1 cellular context compared by ENCODE assay signal in the genomic region with DNA sequence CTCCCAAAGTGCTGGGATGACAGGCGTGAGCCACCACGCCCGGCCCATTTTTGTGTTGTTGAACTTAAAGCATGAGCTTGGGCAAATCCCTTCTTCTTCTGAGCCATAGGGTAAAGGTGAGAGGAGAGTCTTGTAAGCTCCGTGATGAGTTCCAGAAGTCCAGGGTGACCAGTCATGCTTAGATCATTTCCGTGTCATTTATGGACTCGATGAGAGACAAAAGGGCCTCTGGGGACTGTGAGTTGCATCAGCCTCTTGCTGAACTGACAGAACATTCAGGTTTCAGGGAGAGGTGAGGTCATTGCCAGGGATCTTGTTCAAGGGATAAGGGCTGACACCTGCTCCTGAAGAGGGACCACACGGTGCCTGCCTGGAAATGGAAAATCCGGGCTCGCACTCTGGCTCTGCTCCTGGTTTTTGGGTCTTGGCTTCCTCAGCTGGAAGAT.
TF ChIP-seq lines count a peak whose summit lies in the region.

No MANE protein-coding gene starts in this region.

TF ChIP-seq in HepG2, 621 proteins besides CTCF, POLR2A, EP300 and RAD21 (continued from another document):
- TF ChIP-seq, protein P1, sequence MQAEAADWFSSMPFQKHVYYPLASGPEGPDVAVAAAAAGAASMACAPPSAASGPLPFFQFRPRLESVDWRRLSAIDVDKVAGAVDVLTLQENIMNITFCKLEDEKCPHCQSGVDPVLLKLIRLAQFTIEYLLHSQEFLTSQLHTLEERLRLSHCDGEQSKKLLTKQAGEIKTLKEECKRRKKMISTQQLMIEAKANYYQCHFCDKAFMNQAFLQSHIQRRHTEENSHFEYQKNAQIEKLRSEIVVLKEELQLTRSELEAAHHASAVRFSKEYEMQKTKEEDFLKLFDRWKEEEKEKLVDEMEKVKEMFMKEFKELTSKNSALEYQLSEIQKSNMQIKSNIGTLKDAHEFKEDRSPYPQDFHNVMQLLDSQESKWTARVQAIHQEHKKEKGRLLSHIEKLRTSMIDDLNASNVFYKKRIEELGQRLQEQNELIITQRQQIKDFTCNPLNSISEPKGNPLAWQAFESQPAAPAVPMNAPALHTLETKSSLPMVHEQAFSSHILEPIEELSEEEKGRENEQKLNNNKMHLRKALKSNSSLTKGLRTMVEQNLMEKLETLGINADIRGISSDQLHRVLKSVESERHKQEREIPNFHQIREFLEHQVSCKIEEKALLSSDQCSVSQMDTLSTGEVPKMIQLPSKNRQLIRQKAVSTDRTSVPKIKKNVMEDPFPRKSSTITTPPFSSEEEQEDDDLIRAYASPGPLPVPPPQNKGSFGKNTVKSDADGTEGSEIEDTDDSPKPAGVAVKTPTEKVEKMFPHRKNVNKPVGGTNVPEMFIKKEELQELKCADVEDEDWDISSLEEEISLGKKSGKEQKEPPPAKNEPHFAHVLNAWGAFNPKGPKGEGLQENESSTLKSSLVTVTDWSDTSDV (CRISPR knock-in tag; IDR thresholded peaks at IDR 0.05): no peak
- TF ChIP-seq HDAC1 (CRISPR knock-in tag; IDR thresholded peaks at IDR 0.05) (no peak), ZNF766 (CRISPR knock-in tag; IDR thresholded peaks at IDR 0.05; ENCODE audit: borderline replicate concordance) (no peak), SP1 (IDR thresholded peaks at IDR 0.05) (no peak), SP1 (CRISPR knock-in tag; IDR thresholded peaks at IDR 0.05) (no peak), ZNF768 (CRISPR knock-in tag; IDR thresholded peaks at IDR 0.05) (no peak), SIX4 (CRISPR knock-in tag; IDR thresholded peaks at IDR 0.05) (no peak), TCF12 (IDR thresholded peaks at IDR 0.05) (no peak), TCF12 (CRISPR knock-in tag; IDR thresholded peaks at IDR 0.05) (no peak), ZNF746 (CRISPR knock-in tag; IDR thresholded peaks at IDR 0.05) (no peak), ZMYM2 (CRISPR knock-in tag; IDR thresholded peaks at IDR 0.05) (no peak), ZNF510 (CRISPR knock-in tag; IDR thresholded peaks at IDR 0.05; ENCODE audit: low read depth) (no peak)
- TF ChIP-seq, protein P2, sequence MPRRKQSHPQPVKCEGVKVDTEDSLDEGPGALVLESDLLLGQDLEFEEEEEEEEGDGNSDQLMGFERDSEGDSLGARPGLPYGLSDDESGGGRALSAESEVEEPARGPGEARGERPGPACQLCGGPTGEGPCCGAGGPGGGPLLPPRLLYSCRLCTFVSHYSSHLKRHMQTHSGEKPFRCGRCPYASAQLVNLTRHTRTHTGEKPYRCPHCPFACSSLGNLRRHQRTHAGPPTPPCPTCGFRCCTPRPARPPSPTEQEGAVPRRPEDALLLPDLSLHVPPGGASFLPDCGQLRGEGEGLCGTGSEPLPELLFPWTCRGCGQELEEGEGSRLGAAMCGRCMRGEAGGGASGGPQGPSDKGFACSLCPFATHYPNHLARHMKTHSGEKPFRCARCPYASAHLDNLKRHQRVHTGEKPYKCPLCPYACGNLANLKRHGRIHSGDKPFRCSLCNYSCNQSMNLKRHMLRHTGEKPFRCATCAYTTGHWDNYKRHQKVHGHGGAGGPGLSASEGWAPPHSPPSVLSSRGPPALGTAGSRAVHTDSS (CRISPR knock-in tag; conservative IDR thresholded peaks at IDR 0.05): no peak
- TF ChIP-seq, protein P3, sequence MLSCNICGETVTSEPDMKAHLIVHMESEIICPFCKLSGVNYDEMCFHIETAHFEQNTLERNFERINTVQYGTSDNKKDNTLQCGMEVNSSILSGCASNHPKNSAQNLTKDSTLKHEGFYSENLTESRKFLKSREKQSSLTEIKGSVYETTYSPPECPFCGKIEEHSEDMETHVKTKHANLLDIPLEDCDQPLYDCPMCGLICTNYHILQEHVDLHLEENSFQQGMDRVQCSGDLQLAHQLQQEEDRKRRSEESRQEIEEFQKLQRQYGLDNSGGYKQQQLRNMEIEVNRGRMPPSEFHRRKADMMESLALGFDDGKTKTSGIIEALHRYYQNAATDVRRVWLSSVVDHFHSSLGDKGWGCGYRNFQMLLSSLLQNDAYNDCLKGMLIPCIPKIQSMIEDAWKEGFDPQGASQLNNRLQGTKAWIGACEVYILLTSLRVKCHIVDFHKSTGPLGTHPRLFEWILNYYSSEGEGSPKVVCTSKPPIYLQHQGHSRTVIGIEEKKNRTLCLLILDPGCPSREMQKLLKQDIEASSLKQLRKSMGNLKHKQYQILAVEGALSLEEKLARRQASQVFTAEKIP (CRISPR knock-in tag; IDR thresholded peaks at IDR 0.05; ENCODE audit: borderline replicate concordance): no peak
- TF ChIP-seq, protein P4, sequence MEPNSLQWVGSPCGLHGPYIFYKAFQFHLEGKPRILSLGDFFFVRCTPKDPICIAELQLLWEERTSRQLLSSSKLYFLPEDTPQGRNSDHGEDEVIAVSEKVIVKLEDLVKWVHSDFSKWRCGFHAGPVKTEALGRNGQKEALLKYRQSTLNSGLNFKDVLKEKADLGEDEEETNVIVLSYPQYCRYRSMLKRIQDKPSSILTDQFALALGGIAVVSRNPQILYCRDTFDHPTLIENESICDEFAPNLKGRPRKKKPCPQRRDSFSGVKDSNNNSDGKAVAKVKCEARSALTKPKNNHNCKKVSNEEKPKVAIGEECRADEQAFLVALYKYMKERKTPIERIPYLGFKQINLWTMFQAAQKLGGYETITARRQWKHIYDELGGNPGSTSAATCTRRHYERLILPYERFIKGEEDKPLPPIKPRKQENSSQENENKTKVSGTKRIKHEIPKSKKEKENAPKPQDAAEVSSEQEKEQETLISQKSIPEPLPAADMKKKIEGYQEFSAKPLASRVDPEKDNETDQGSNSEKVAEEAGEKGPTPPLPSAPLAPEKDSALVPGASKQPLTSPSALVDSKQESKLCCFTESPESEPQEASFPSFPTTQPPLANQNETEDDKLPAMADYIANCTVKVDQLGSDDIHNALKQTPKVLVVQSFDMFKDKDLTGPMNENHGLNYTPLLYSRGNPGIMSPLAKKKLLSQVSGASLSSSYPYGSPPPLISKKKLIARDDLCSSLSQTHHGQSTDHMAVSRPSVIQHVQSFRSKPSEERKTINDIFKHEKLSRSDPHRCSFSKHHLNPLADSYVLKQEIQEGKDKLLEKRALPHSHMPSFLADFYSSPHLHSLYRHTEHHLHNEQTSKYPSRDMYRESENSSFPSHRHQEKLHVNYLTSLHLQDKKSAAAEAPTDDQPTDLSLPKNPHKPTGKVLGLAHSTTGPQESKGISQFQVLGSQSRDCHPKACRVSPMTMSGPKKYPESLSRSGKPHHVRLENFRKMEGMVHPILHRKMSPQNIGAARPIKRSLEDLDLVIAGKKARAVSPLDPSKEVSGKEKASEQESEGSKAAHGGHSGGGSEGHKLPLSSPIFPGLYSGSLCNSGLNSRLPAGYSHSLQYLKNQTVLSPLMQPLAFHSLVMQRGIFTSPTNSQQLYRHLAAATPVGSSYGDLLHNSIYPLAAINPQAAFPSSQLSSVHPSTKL (CRISPR knock-in tag; IDR thresholded peaks at IDR 0.05): peak; percentile 65
- TF ChIP-seq, protein P5, sequence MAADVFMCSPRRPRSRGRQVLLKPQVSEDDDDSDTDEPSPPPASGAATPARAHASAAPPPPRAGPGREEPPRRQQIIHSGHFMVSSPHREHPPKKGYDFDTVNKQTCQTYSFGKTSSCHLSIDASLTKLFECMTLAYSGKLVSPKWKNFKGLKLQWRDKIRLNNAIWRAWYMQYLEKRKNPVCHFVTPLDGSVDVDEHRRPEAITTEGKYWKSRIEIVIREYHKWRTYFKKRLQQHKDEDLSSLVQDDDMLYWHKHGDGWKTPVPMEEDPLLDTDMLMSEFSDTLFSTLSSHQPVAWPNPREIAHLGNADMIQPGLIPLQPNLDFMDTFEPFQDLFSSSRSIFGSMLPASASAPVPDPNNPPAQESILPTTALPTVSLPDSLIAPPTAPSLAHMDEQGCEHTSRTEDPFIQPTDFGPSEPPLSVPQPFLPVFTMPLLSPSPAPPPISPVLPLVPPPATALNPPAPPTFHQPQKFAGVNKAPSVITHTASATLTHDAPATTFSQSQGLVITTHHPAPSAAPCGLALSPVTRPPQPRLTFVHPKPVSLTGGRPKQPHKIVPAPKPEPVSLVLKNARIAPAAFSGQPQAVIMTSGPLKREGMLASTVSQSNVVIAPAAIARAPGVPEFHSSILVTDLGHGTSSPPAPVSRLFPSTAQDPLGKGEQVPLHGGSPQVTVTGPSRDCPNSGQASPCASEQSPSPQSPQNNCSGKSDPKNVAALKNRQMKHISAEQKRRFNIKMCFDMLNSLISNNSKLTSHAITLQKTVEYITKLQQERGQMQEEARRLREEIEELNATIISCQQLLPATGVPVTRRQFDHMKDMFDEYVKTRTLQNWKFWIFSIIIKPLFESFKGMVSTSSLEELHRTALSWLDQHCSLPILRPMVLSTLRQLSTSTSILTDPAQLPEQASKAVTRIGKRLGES (CRISPR knock-in tag; IDR thresholded peaks at IDR 0.05; ENCODE audit: borderline replicate concordance): no peak
- TF ChIP-seq, protein P6, sequence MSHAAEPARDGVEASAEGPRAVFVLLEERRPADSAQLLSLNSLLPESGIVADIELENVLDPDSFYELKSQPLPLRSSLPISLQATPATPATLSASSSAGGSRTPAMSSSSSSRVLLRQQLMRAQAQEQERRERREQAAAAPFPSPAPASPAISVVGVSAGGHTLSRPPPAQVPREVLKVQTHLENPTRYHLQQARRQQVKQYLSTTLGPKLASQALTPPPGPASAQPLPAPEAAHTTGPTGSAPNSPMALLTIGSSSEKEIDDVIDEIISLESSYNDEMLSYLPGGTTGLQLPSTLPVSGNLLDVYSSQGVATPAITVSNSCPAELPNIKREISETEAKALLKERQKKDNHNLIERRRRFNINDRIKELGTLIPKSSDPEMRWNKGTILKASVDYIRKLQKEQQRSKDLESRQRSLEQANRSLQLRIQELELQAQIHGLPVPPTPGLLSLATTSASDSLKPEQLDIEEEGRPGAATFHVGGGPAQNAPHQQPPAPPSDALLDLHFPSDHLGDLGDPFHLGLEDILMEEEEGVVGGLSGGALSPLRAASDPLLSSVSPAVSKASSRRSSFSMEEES (CRISPR knock-in tag; IDR thresholded peaks at IDR 0.05): no peak
TF ChIP-seq in HepG2: peak in this region for 60.
